19 cellular contexts compared by ENCODE assay signal in genomic region chr10:104208730-104209129, GRCh38.
"Had no signal": no experiment of that assay in that cellular context is flagged by ENCODE, and none has a peak within 500 bp of the region (broad histone marks: within the 10 kb centered on the region; RNA-seq: fewer than 3 reads in every experiment).

No MANE protein-coding gene starts in this region.

- DNase-seq: cerebellar nuclear complex; esophagus squamous epithelium; immature natural killer cell; left cardiac atrium; left ventricle myocardium inferior; lower lobe of right lung; midbrain; naive B cell; posterior cingulate gyrus; stimulated activated CD4-positive, alpha-beta T cell treated with anti-CD3 and anti-CD28 coated beads, Interleukin-2, amount 100 ng/mL, for 24 hours; stomach; substantia nigra; transverse colon had no signal

- H3K27ac ChIP-seq: esophagus squamous epithelium, gastroesophageal sphincter, left ventricle myocardium inferior, lower lobe of right lung, skin epidermis, stomach, thoracic aorta, transverse colon had no signal

- H3K27me3 ChIP-seq: stomach, transverse colon had no signal

- H3K9me3 ChIP-seq: esophagus squamous epithelium, gastroesophageal sphincter, left ventricle myocardium inferior, lower lobe of right lung, stomach, thoracic aorta, transverse colon had no signal

- ATAC-seq: gastroesophageal sphincter, left cardiac atrium, lower lobe of right lung, sciatic nerve had no signal

- H3K4me3 ChIP-seq: esophagus squamous epithelium, gastroesophageal sphincter, left ventricle myocardium inferior, lower lobe of right lung, skin epidermis, stomach, thoracic aorta, transverse colon had no signal

- H3K36me3 ChIP-seq: esophagus squamous epithelium, gastroesophageal sphincter, left ventricle myocardium inferior, lower lobe of right lung, stomach, thoracic aorta, transverse colon had no signal

- FAIRE-seq: colon, keratinocyte had no signal
